In the genomic region with DNA sequence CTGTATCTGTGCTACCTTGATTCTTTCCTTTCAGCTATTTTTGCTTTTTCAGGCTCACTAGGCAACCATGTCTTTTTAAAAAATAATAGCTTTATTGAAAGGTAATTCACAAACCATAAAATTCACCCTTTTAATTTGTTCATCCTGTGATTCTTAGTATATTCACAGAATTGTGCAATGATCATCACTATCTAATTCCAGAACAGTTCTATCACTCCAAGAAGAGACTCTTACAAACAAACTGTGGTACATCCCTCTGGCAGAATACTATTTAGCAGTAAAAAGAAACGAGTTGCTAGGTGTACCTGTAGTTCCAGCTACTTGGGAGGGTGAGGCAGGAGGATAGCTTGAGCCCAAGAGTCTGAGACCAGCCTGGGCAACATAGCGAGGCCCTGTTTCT, we compare ENCODE assay signal across 19 cellular contexts. TPM values are rescaled to one million over a fixed set of nuclear protein-coding genes. Genes with fewer than 3 reads are reported as not detected.
DNase-seq lines count a peak whose midpoint lies in the region; ATAC-seq, FAIRE-seq and TF ChIP-seq lines count a peak whose summit lies in the region.
"Had no signal": no experiment of that assay in that cellular context is flagged by ENCODE, and none has a peak within 500 bp of the region (broad histone marks: within the 10 kb centered on the region; RNA-seq: fewer than 3 reads in every experiment).

No MANE protein-coding gene starts in this region.

- H3K36me3 Mint-ChIP-seq in CD4-positive, alpha-beta memory T cell = peaks cover 10 to 26% of the 10 kb centered on the region in 2 donors

- POLR2A ChIA-PET in CD4-positive, alpha-beta memory T cell (lab: Charles Lee; ENCODE audit: partially characterized antibody) = no interaction called here
- POLR2A ChIA-PET in HEK293 (lab: Yijun Ruan, JAX) (no interaction called here), K562 (lab: Yijun Ruan, JAX) (no interaction called here)

- H3K9me3 ChIP-seq in CD4-positive, alpha-beta memory T cell (ENCODE audit: control insufficient read depth in 1 of 2, low read length in 2 of 2) = no peaks in the 10 kb centered on the region
- H3K9me3 ChIP-seq in HEK293 (ENCODE audit: control insufficient read depth, insufficient read depth, low read depth, low read length) = no peaks in the 10 kb centered on the region
- no peaks in the 10 kb centered on the region for H3K9me3 ChIP-seq in K562 (replicated peaks; ENCODE audit: control insufficient read depth, insufficient read depth, low read depth, low read length)
- H3K9me3 ChIP-seq: BE2C, Peyer's patch had no signal

- TF ChIP-seq CTCF in HEK293 (tag by site-specific recombination; IDR thresholded peaks at IDR 0.05) (no peak), K562 (IDR thresholded peaks at IDR 0.05 in 2 of 3, conservative IDR thresholded peaks at IDR 0.05 in 1 of 3; ENCODE audit: insufficient read depth in 2 of 3, low read depth in 1 of 3, low read length in 3 of 3) (no peak), foreskin keratinocyte (conservative IDR thresholded peaks at IDR 0.05) (no peak)

- no peak overlapping the region for H3K4me3 ChIP-seq in CD4-positive, alpha-beta memory T cell (ENCODE audit: low read length in 2 of 2)
- H3K4me3 ChIP-seq in HEK293 (ENCODE audit: low read depth, low read length) (no peak overlapping the region), K562 (no peak overlapping the region)
- H3K4me3 ChIP-seq: Peyer's patch had no signal

- no peaks in the 10 kb centered on the region for H3K9me1 ChIP-seq in K562 (ENCODE audit: control insufficient read depth, insufficient read depth, low read length)

- no peaks in the 10 kb centered on the region for H3K79me2 ChIP-seq in K562 (ENCODE audit: control insufficient read depth, insufficient read depth, low read length)

- BruUV-seq in K562 (replicated peaks; lab: Mats Ljungman, UMichigan) = no TSS peak

- ATAC-seq in K562 (no peak), foreskin keratinocyte (no peak)
- ATAC-seq: SK-N-SH treated with all-trans-retinoic acid at 6 μM for 48 hours had no signal

- intact Hi-C loops in CD4-positive, alpha-beta memory T cell (cut with micrococcal nuclease) = no loop called here
- intact Hi-C loops in K562 (cut with micrococcal nuclease) = no loop called here

- H3K27ac ChIP-seq in CD4-positive, alpha-beta memory T cell (ENCODE audit: low read depth, low read length) = no peak overlapping the region
- H3K27ac ChIP-seq in HEK293 (ENCODE audit: extremely low read depth, low read depth, low read length) (no peak overlapping the region), K562 (ENCODE audit: extremely low read depth, low read depth, low read length) (no peak overlapping the region), foreskin keratinocyte (no peak overlapping the region)
- H3K27ac ChIP-seq: Peyer's patch had no signal

- peaks cover 0 to 5% (median 0%) of the 10 kb centered on the region in 8 donors for H3K9me3 Mint-ChIP-seq in CD4-positive, alpha-beta memory T cell

- H2AFZ ChIP-seq in K562 (ENCODE audit: low read depth, low read length) = no peak overlapping the region

- H3K27me3 ChIP-seq in CD4-positive, alpha-beta memory T cell (ENCODE audit: insufficient read depth, low read length) = no peaks in the 10 kb centered on the region
- no peaks in the 10 kb centered on the region for H3K27me3 ChIP-seq in K562 (ENCODE audit: control insufficient read depth in 2 of 2, insufficient read depth in 2 of 2, low read length in 2 of 2)
- no peaks in the 10 kb centered on the region for H3K27me3 ChIP-seq in foreskin keratinocyte
- H3K27me3 ChIP-seq: BE2C, Peyer's patch had no signal

- H3K9ac ChIP-seq in K562 (ENCODE audit: insufficient read depth in 1 of 2, low read depth in 2 of 2, low read length in 2 of 2) = no peak overlapping the region

- WGBS in K562 (ENCODE audit: insufficient coverage, low coverage, missing lambda C conversion rate) = 0% methylated on average over 1 of the region's 2 CpGs

- no peak for TF ChIP-seq EP300 in K562 (IDR thresholded peaks at IDR 0.05; ENCODE audit: low read length)

- H4K20me1 ChIP-seq in K562 (replicated peaks; ENCODE audit: control insufficient read depth, insufficient read depth, low read length) = no peaks in the 10 kb centered on the region

- no peak for FAIRE-seq in K562 (lab: Jason Lieb, UNC)
- FAIRE-seq: H54 had no signal

- peak overlapping the region in 2 of 8 donors; percentile 0 to 7 for H3K4me3 Mint-ChIP-seq in CD4-positive, alpha-beta memory T cell
- H3K4me3 Mint-ChIP-seq: HFFc6 had no signal

- no peak for DNase-seq in CD4-positive, alpha-beta memory T cell
- DNase-seq in K562 (ENCODE audit: extremely low read depth in 1 of 4, low spot score in 3 of 4) (no peak), fibroblast of gingiva (ENCODE audit: low read depth) (peak; percentile 4), DMS79 (lab: John Stamatoyannopoulos, UW) (no peak), NCI-H748 (lab: John Stamatoyannopoulos, UW; ENCODE audit: unreplicated experiment) (no peak), H4 (ENCODE audit: low spot score) (no peak), foreskin keratinocyte (no peak)
- DNase-seq: BE2C, GF-D8, HFFc6, KBM-7, NCI-H1092 treated with DMSO at 0.1 percent for 48 hours, NCI-H1436 treated with DMSO at 0.1 percent for 48 hours, NCI-H2029, NCI-H524 treated with DMSO at 0.1 percent for 48 hours, Peyer's patch had no signal

- H3K27ac Mint-ChIP-seq in CD4-positive, alpha-beta memory T cell = peak overlapping the region in 5 of 7 donors; percentile 1 to 73 (median 55)
- H3K27ac Mint-ChIP-seq: HFFc6 had no signal

- H3K4me2 ChIP-seq in K562 (ENCODE audit: insufficient read depth, low read length) = no peak overlapping the region

- H3K4me1 ChIP-seq in CD4-positive, alpha-beta memory T cell (ENCODE audit: insufficient read depth, low read length) = peaks cover 98% of the 10 kb centered on the region
- H3K4me1 ChIP-seq in HEK293 (ENCODE audit: control insufficient read depth, insufficient read depth, low read length) = peaks cover 27% of the 10 kb centered on the region
- H3K4me1 ChIP-seq in K562 (replicated peaks in 1 of 2; ENCODE audit: control insufficient read depth in 2 of 2, insufficient read depth in 2 of 2, low read length in 2 of 2) = no peaks in the 10 kb centered on the region
- H3K4me1 ChIP-seq in foreskin keratinocyte = no peaks in the 10 kb centered on the region
- H3K4me1 ChIP-seq: BE2C had no signal

- no peak for TF ChIP-seq RAD21 in K562 (CRISPR knock-in tag; conservative IDR thresholded peaks at IDR 0.05 in 1 of 2, IDR thresholded peaks at IDR 0.05 in 1 of 2)

- no peaks in the 10 kb centered on the region for H3K36me3 ChIP-seq in CD4-positive, alpha-beta memory T cell (ENCODE audit: insufficient read depth, low read length)
- H3K36me3 ChIP-seq in HEK293 (ENCODE audit: control insufficient read depth in 2 of 2, insufficient read depth in 1 of 2, low read length in 2 of 2) (no peaks in the 10 kb centered on the region), K562 (ENCODE audit: control insufficient read depth, insufficient read depth, low read length) (no peaks in the 10 kb centered on the region)
- H3K36me3 ChIP-seq: BE2C had no signal

- CTCF ChIA-PET in CD4-positive, alpha-beta memory T cell (lab: Charles Lee; ENCODE audit: partially characterized antibody) = interaction anchor here (1.2 to 2.0 kb wide), 6 partner anchors 13 to 111 kb away, joined by 3 to 5 read pairs (median 3); no protein-coding TSS in a partner anchor
- CTCF ChIA-PET in HEK293 (lab: Yijun Ruan, JAX) (no interaction called here), K562 (lab: Yijun Ruan, JAX; ENCODE audit: low intra/inter-chr PET ratio) (no interaction called here)

- in situ Hi-C loops in K562 (cut with MboI) = no loop called here

- no peak for TF ChIP-seq POLR2A in K562 (conservative IDR thresholded peaks at IDR 0.05)

- H3K4me1 Mint-ChIP-seq in CD4-positive, alpha-beta memory T cell = peaks cover 79 to 100% (median 90%) of the 10 kb centered on the region in 4 donors

- H3K27me3 Mint-ChIP-seq in CD4-positive, alpha-beta memory T cell = no peaks in the 10 kb centered on the region

TF ChIP-seq in K562, 482 proteins besides CTCF, POLR2A, EP300 and RAD21:
- 0 out of 2 replicates have a peak, but pooled peaks have one; percentile 26 for TF ChIP-seq CEBPB (tag; IDR thresholded peaks at IDR 0.05)
- TF ChIP-seq, protein P1, sequence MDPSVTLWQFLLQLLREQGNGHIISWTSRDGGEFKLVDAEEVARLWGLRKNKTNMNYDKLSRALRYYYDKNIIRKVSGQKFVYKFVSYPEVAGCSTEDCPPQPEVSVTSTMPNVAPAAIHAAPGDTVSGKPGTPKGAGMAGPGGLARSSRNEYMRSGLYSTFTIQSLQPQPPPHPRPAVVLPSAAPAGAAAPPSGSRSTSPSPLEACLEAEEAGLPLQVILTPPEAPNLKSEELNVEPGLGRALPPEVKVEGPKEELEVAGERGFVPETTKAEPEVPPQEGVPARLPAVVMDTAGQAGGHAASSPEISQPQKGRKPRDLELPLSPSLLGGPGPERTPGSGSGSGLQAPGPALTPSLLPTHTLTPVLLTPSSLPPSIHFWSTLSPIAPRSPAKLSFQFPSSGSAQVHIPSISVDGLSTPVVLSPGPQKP (CRISPR knock-in tag; IDR thresholded peaks at IDR 0.05) = no peak

RNA-seq across cellular contexts. Expression of a gene that starts 14.8 kb away (rescaled TPM):
- total RNA-seq in CD4-positive, alpha-beta memory T cell = 10 to 100 TPM; 51.0 to 52.0 TPM
- polyA plus RNA-seq in CD4-positive, alpha-beta memory T cell = 100 to 1,000 TPM in 1 of 2 donors, 10 to 100 TPM in 1; 71.7 to 107 TPM
- 2.3 and 3.8 TPM in 2 replicates for total RNA-seq in K562 (2011; cell fraction: chromatin; rRNA removed; ENCODE audit: low replicate concordance)
- 2.0 and 2.9 TPM in 2 replicates for total RNA-seq in K562 (2011; cell fraction: nucleolus; rRNA removed)
- total RNA-seq in K562 (2011; cell fraction: nucleoplasm; rRNA removed) = 3.2 and 6.9 TPM in 2 replicates
- total RNA-seq in K562 (2014; rRNA removed) (7.3 and 8.9 TPM in 2 replicates), K562 (2014; rRNA removed; fragmentation: Illumina TruSeq; extraction: Trizol) (5.7 and 6.4 TPM in 2 replicates), K562 (2015; rRNA removed; fragmentation: Illumina TruSeq; extraction: Trizol) (5.5 and 5.6 TPM in 2 replicates), K562 (2021) (3.8 and 5.2 TPM in 2 replicates), foreskin keratinocyte (17.5 and 17.8 TPM in 2 replicates)
- polyA plus RNA-seq in K562 (2011; rRNA removed) (4.7 and 5.2 TPM in 2 replicates), K562 (2014; fragmentation: Illumina TruSeq; extraction: Trizol) (4.6 and 5.0 TPM in 2 replicates), K562 (2014; fragmentation: Nextera tagmentation; extraction: Ambion mirVana) (1 to 10 TPM; 1.7 to 1.9 TPM), K562 (2014; rRNA removed) (2.9 and 4.8 TPM in 2 replicates), foreskin keratinocyte (8.3 and 9.4 TPM in 2 replicates)
- 2.1 and 3.8 TPM in 2 replicates for polyA plus RNA-seq in K562 (2011; cell fraction: cytosol; rRNA removed)
- polyA plus RNA-seq in K562 (2011; cell fraction: nucleus; rRNA removed) = 1.8 and 2.6 TPM in 2 replicates
- 4.4 and 7.9 TPM in 2 replicates for polyA plus RNA-seq in K562 (2012)
- polyA minus RNA-seq in K562 (2011; rRNA and poly(A)+ RNA removed) = 6.3 and 7.0 TPM in 2 replicates
- 2.6 TPM in 2 replicates for polyA minus RNA-seq in K562 (2011; cell fraction: cytosol; rRNA and poly(A)+ RNA removed)
- polyA minus RNA-seq in K562 (2011; cell fraction: nucleus; rRNA and poly(A)+ RNA removed) = 1.8 and 2.7 TPM in 2 replicates
- total RNA-seq in H4 (2014; rRNA removed; shearing (Covaris generic)) = 29.9 and 35.4 TPM in 2 replicates
